ENCODE assay signal across 1 cellular context in genomic region chr11:655036-655726, GRCh38.
TF ChIP-seq lines count a peak whose summit lies in the region.

No MANE protein-coding gene starts in this region.

TF ChIP-seq in K562, 482 proteins besides CTCF, POLR2A, EP300 and RAD21:
- TF ChIP-seq POLR2G (IDR thresholded peaks at IDR 0.05; ENCODE audit: low read depth, low read length) (peak; percentile 54; the same call in 1 of the 2 replicates), PBX2 (CRISPR knock-in tag; IDR thresholded peaks at IDR 0.05; ENCODE audit: low read depth) (no peak), PBX2 (tag; conservative IDR thresholded peaks at IDR 0.05; ENCODE audit: low read depth) (peak; percentile 49), ZBTB33 (CRISPR knock-in tag; IDR thresholded peaks at IDR 0.05) (0 out of 2 replicates have a peak, but pooled peaks have one; percentile 43), CBX1 (IDR thresholded peaks at IDR 0.05; ENCODE audit: low read depth) (no peak), NFXL1 (CRISPR knock-in tag; IDR thresholded peaks at IDR 0.05) (no peak), MEIS2 (IDR thresholded peaks at IDR 0.05; ENCODE audit: partially characterized antibody) (peak; percentile 52), NELFE (IDR thresholded peaks at IDR 0.05; ENCODE audit: insufficient read depth, insufficient read length) (no peak), ZNF146 (CRISPR knock-in tag; IDR thresholded peaks at IDR 0.05; ENCODE audit: unreplicated experiment) (no peak), NFE2 (IDR thresholded peaks at IDR 0.05; ENCODE audit: low read depth) (0 out of 2 replicates have a peak, but pooled peaks have one; percentile 6)
